23 cellular contexts compared by ENCODE assay signal in the genomic region with DNA sequence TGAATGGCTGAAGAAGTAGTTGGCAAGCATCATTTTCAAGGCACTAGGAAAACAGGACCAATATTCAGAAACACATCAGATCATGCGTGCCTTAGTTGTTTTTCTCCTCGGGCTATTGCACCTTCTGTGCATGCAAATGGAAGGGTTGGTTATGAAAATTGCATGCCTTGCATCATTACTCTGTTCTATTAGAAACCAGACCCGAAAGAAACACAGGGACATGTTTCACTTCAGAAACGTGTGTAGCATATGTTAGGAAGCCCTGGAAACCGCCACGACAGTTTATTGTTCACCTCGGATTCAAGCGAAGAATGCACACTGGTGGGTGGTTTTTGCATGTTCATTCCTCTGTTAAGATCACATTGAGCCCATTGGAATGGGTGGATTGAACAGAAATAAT.
DNase-seq lines count a peak whose midpoint lies in the region; ATAC-seq and TF ChIP-seq lines count a peak whose summit lies in the region.
"Had no signal": no experiment of that assay in that cellular context is flagged by ENCODE, and none has a peak within 500 bp of the region (broad histone marks: within the 10 kb centered on the region; RNA-seq: fewer than 3 reads in every experiment).

No MANE protein-coding gene starts in this region.

- 75% methylated on average over 8 of the region's 8 CpGs for WGBS in mammary epithelial cell (ENCODE audit: low coverage, missing lambda C conversion rate)

- ATAC-seq in GM19351 (IDR thresholded peaks at IDR 0.05; ENCODE audit: unreplicated experiment) = peak; percentile 54
- no peak for ATAC-seq in HG02571 (IDR thresholded peaks at IDR 0.05; ENCODE audit: unreplicated experiment)
- ATAC-seq: A549, GM12878 had no signal

- BruUV-seq in Calu3 (replicated peaks; lab: Mats Ljungman, UMichigan) (no TSS peak), mammary epithelial cell (replicated peaks; lab: Mats Ljungman, UMichigan) (no TSS peak)

- H2AFZ ChIP-seq in mammary epithelial cell (ENCODE audit: low read depth, low read length) = no peak overlapping the region
- H2AFZ ChIP-seq: GM23248 had no signal

- no peak overlapping the region for H3K27ac ChIP-seq in mammary epithelial cell (ENCODE audit: insufficient read depth, low read depth, low read length)
- H3K27ac ChIP-seq: A549; BLaER1 treated with 17β-estradiol and CSF1 and Interleukin-3, amounts not matched to agents 10 nM and 100 nM; GM23248 had no signal

- H3K4me1 ChIP-seq in mammary epithelial cell (ENCODE audit: insufficient read depth, low read length) = no peaks in the 10 kb centered on the region
- H3K4me1 ChIP-seq: A549; BE2C; BLaER1 treated with 17β-estradiol and CSF1 and Interleukin-3, amounts not matched to agents 10 nM and 100 nM had no signal

- no peaks in the 10 kb centered on the region for H3K4me1 Mint-ChIP-seq in Calu3 (ENCODE audit: low read depth, unreplicated experiment)
- H3K4me1 Mint-ChIP-seq: CD14-positive monocyte had no signal

- H4K20me1 ChIP-seq in mammary epithelial cell (ENCODE audit: insufficient read depth, low read length) = no peaks in the 10 kb centered on the region
- H4K20me1 ChIP-seq: BLaER1 treated with 17β-estradiol and CSF1 and Interleukin-3, amounts not matched to agents 10 nM and 100 nM had no signal

- H3K79me2 ChIP-seq in mammary epithelial cell (ENCODE audit: insufficient read depth, low read length) = no peaks in the 10 kb centered on the region

- H3K27me3 Mint-ChIP-seq in Calu3 (ENCODE audit: unreplicated experiment) = peaks cover 39% of the 10 kb centered on the region
- H3K27me3 Mint-ChIP-seq: CD4-positive, alpha-beta T cell had no signal

- CTCF ChIA-PET in Calu3 (lab: Charles Lee) = no interaction called here
- CTCF ChIA-PET in mammary epithelial cell (lab: Charles Lee; ENCODE audit: low non-redundant PET) = no interaction called here

- peaks cover 4% of the 10 kb centered on the region for H3K9me3 Mint-ChIP-seq in Calu3 (ENCODE audit: low read depth, unreplicated experiment)
- H3K9me3 Mint-ChIP-seq: CD4-positive, alpha-beta T cell; CD8-positive, alpha-beta memory T cell had no signal

- H3K36me3 ChIP-seq in mammary epithelial cell (ENCODE audit: insufficient read depth, low read length) = no peaks in the 10 kb centered on the region
- H3K36me3 ChIP-seq: BE2C; BLaER1 treated with 17β-estradiol and CSF1 and Interleukin-3, amounts not matched to agents 10 nM and 100 nM had no signal

- no peak overlapping the region for H3K4me3 ChIP-seq in GM12865 (ENCODE audit: low read depth, low read length)
- no peak overlapping the region for H3K4me3 ChIP-seq in mammary epithelial cell (replicated peaks in 1 of 3; ENCODE audit: insufficient read depth in 1 of 3, low read depth in 2 of 3, low read length in 3 of 3)
- H3K4me3 ChIP-seq: A549; BLaER1 treated with 17β-estradiol and CSF1 and Interleukin-3, amounts not matched to agents 10 nM and 100 nM; GM12878; GM23248 had no signal

- dilution Hi-C loops in mammary epithelial cell (cut with HindIII; ENCODE audit: low sequenced_read_pairs) = no loop called here

- H3K9me3 ChIP-seq in mammary epithelial cell (replicated peaks; ENCODE audit: insufficient read depth, low read length) = no peaks in the 10 kb centered on the region
- H3K9me3 ChIP-seq: A549; BE2C; BLaER1 treated with 17β-estradiol and CSF1 and Interleukin-3, amounts not matched to agents 10 nM and 100 nM had no signal

- H3K27me3 ChIP-seq in mammary epithelial cell (ENCODE audit: insufficient read depth, low read length) = peaks cover 2% of the 10 kb centered on the region
- H3K27me3 ChIP-seq: BE2C; BLaER1 treated with 17β-estradiol and CSF1 and Interleukin-3, amounts not matched to agents 10 nM and 100 nM had no signal

- no peak overlapping the region for H3K4me2 ChIP-seq in mammary epithelial cell (ENCODE audit: insufficient read depth, low read depth, low read length)
- H3K4me2 ChIP-seq: A549; BLaER1 treated with 17β-estradiol and CSF1 and Interleukin-3, amounts not matched to agents 10 nM and 100 nM had no signal

- H3K4me3 Mint-ChIP-seq in Calu3 (ENCODE audit: low read depth, unreplicated experiment) = no peak overlapping the region
- H3K4me3 Mint-ChIP-seq: CD14-positive monocyte; CD4-positive, alpha-beta T cell; CD8-positive, alpha-beta memory T cell had no signal

- intact Hi-C loops in Calu3 (cut with micrococcal nuclease; ENCODE audit: unreplicated experiment) (no loop called here), mammary epithelial cell (cut with micrococcal nuclease) (no loop called here)

- in situ Hi-C loops in mammary epithelial cell (cut with MboI; ENCODE audit: low sequenced_read_pairs in 2 of 2) = no loop called here

- H3K27ac Mint-ChIP-seq in Calu3 (ENCODE audit: unreplicated experiment) = no peak overlapping the region
- H3K27ac Mint-ChIP-seq: CD14-positive monocyte; CD4-positive, alpha-beta T cell had no signal

- H3K9ac ChIP-seq in mammary epithelial cell (ENCODE audit: insufficient read depth, low read length) = no peak overlapping the region
- H3K9ac ChIP-seq: BLaER1 treated with 17β-estradiol and CSF1 and Interleukin-3, amounts not matched to agents 10 nM and 100 nM; GM23248 had no signal

- TF ChIP-seq CTCF in GM12865 (IDR thresholded peaks at IDR 0.05; ENCODE audit: insufficient read depth, low read depth, low read length, missing control alignments) (no peak), Calu3 (IDR thresholded peaks at IDR 0.05; ENCODE audit: unreplicated experiment) (no peak), mammary epithelial cell (conservative IDR thresholded peaks at IDR 0.05 in 1 of 2, IDR thresholded peaks at IDR 0.05 in 1 of 2; ENCODE audit: extremely low read depth in 1 of 2, insufficient read depth in 1 of 2, low read depth in 1 of 2, low read length in 2 of 2) (no peak)

- DNase-seq in GM12865 (ENCODE audit: low read depth) (peak; percentile 39), NCI-H526 treated with DMSO at 0.1 percent for 48 hours (lab: John Stamatoyannopoulos, UW) (peak; percentile 69), NCI-H82 treated with DMSO at 0.1 percent for 48 hours (lab: John Stamatoyannopoulos, UW; ENCODE audit: unreplicated experiment) (no peak), Calu3 (no peak), mammary epithelial cell (no peak)
- DNase-seq: 8988T; ACHN; AML-193; BE2C; CD4-positive, alpha-beta T cell; CD8-positive, alpha-beta memory T cell; DMS53; DMS79 treated with DMSO at 0.1 percent for 48 hours; GF-D8; GM23248; H7; HCEC 1CT had no signal

- peaks cover 3% of the 10 kb centered on the region for H3K36me3 Mint-ChIP-seq in Calu3 (ENCODE audit: insufficient read depth, unreplicated experiment)
- H3K36me3 Mint-ChIP-seq: CD14-positive monocyte; CD8-positive, alpha-beta memory T cell had no signal

Comparison
In these comparisons a context has a peak if more than half of its experiments do, and no peak if none do; other contexts are left out.
1. DNase-seq: peak in GM12865 (single experiment) and NCI-H526 treated with DMSO at 0.1 percent for 48 hours (single experiment); none in NCI-H82 treated with DMSO at 0.1 percent for 48 hours (single experiment), Calu3 (single experiment) and mammary epithelial cell (single experiment).